ENCODE assay signal across 21 cellular contexts in genomic region chr10:128578766-128579165, GRCh38.
DNase-seq lines count a peak whose midpoint lies in the region; ATAC-seq, FAIRE-seq and TF ChIP-seq lines count a peak whose summit lies in the region.
"Had no signal": no experiment of that assay in that cellular context is flagged by ENCODE, and none has a peak within 500 bp of the region (broad histone marks: within the 10 kb centered on the region; RNA-seq: fewer than 3 reads in every experiment).

No MANE protein-coding gene starts in this region.

- H3K18ac ChIP-seq in trophoblast cell (ENCODE audit: low read length), result peak overlapping the region; percentile 81

- ATAC-seq in pancreas (no peak), GM19455 (IDR thresholded peaks at IDR 0.05; ENCODE audit: unreplicated experiment) (no peak), GM18909 (IDR thresholded peaks at IDR 0.05; ENCODE audit: poor library complexity, unreplicated experiment) (no peak)

- 89 to 95% methylated on average over 4 to 5 of the region's 5 CpGs for WGBS in endodermal cell (ENCODE audit: insufficient coverage in 1 of 2, insufficient read length in 1 of 2), 2 experiments
- no CpG with 5 or more reads among the region's 5 CpGs for WGBS in trophoblast cell (ENCODE audit: extremely low coverage, insufficient coverage, insufficient read length)
- WGBS in pancreas, 2 donors, result 84 to 96% methylated on average over 5 of the region's 5 CpGs

- H3K36me3 Mint-ChIP-seq in endodermal cell (ENCODE audit: low read depth), result no peaks in the 10 kb centered on the region
- no peaks in the 10 kb centered on the region for H3K36me3 Mint-ChIP-seq in mesothelial cell of epicardium
- H3K36me3 Mint-ChIP-seq: IgD-negative memory B cell had no signal

- H2BK12ac ChIP-seq in trophoblast cell (ENCODE audit: low read length), result peak overlapping the region; percentile 95

- peak overlapping the region; percentile 6 for H4K12ac ChIP-seq in trophoblast cell (ENCODE audit: low read depth, low read length)

- intact Hi-C loops in pancreas (cut with DNase I), result no loop called here

- no peaks in the 10 kb centered on the region for H3K27me3 ChIP-seq in HUES6 (ENCODE audit: control insufficient read depth, insufficient read depth, low read length)
- no peaks in the 10 kb centered on the region for H3K27me3 ChIP-seq in endodermal cell (ENCODE audit: control insufficient read depth, insufficient read depth, low read length, poor library complexity, severe bottlenecking)
- no peaks in the 10 kb centered on the region for H3K27me3 ChIP-seq in trophoblast cell (ENCODE audit: insufficient read depth, low read length)
- H3K27me3 ChIP-seq in pancreas, result peaks cover 0 to 3% (median 0%) of the 10 kb centered on the region in 4 donors

- H3K9me3 Mint-ChIP-seq in endodermal cell (no peaks in the 10 kb centered on the region), mesothelial cell of epicardium (no peaks in the 10 kb centered on the region)
- H3K9me3 Mint-ChIP-seq: CD4-positive, alpha-beta T cell had no signal

- H4K91ac ChIP-seq in trophoblast cell (ENCODE audit: low read depth, low read length), result peak overlapping the region; percentile 89

- H3K36me3 ChIP-seq in HUES6 (ENCODE audit: control insufficient read depth, insufficient read depth, low read length), result no peaks in the 10 kb centered on the region
- H3K36me3 ChIP-seq in endodermal cell (ENCODE audit: control insufficient read depth, insufficient read depth, low read length), result no peaks in the 10 kb centered on the region
- no peaks in the 10 kb centered on the region for H3K36me3 ChIP-seq in trophoblast cell (ENCODE audit: control insufficient read depth in 1 of 2, insufficient read depth in 2 of 2, low read length in 2 of 2)
- H3K36me3 ChIP-seq in pancreas, result no peaks in the 10 kb centered on the region
- H3K36me3 ChIP-seq: HAP-1 had no signal

- H3K27ac ChIP-seq in HUES6 (ENCODE audit: low read depth, low read length), result peak overlapping the region; percentile 43; the same call in 1 of the 2 replicates
- peak overlapping the region; percentile 2 for H3K27ac ChIP-seq in endodermal cell (ENCODE audit: low read depth, low read length)
- H3K27ac ChIP-seq in trophoblast cell (ENCODE audit: low read depth, low read length), result no peak overlapping the region
- H3K27ac ChIP-seq in pancreas, result no peak overlapping the region
- H3K27ac ChIP-seq: C4-2B, HL-60 had no signal

- H3K23ac ChIP-seq in trophoblast cell (ENCODE audit: low read length), result no peak overlapping the region

- H3K4ac ChIP-seq in trophoblast cell (ENCODE audit: low read depth, low read length), result peak overlapping the region; percentile 12

- H3K79me1 ChIP-seq in trophoblast cell (ENCODE audit: low read length), result peaks cover 37% of the 10 kb centered on the region

- peak overlapping the region; percentile 84 for H2BK120ac ChIP-seq in trophoblast cell (ENCODE audit: insufficient read depth, low read length, poor library complexity)

- no peak for TF ChIP-seq CTCF in endodermal cell (conservative IDR thresholded peaks at IDR 0.05)
- no peak for TF ChIP-seq CTCF in mesothelial cell of epicardium (IDR thresholded peaks at IDR 0.05; ENCODE audit: unreplicated experiment)
- TF ChIP-seq CTCF in pancreas (IDR thresholded peaks at IDR 0.05), result no peak

- no peak overlapping the region for H2AFZ ChIP-seq in trophoblast cell (ENCODE audit: insufficient read depth, low read length, poor library complexity)

- peak overlapping the region; percentile 80 for H4K8ac ChIP-seq in trophoblast cell (ENCODE audit: low read depth, low read length)

- H3K9ac ChIP-seq in HUES6 (ENCODE audit: low read length), result peak overlapping the region; percentile 41
- no peak overlapping the region for H3K9ac ChIP-seq in endodermal cell (ENCODE audit: extremely low read depth, low read length, poor library complexity, severe bottlenecking)
- H3K9ac ChIP-seq in trophoblast cell (ENCODE audit: low read length), result no peak overlapping the region

- H3K9me3 ChIP-seq in HUES6 (ENCODE audit: control insufficient read depth, insufficient read depth, low read depth, low read length) (no peaks in the 10 kb centered on the region), endodermal cell (ENCODE audit: control insufficient read depth, low read length) (no peaks in the 10 kb centered on the region), trophoblast cell (ENCODE audit: insufficient read depth, low read depth, low read length) (no peaks in the 10 kb centered on the region), pancreas (no peaks in the 10 kb centered on the region)
- H3K9me3 ChIP-seq: Caco-2, HAP-1 had no signal

- no peaks in the 10 kb centered on the region for H3K79me2 ChIP-seq in trophoblast cell (ENCODE audit: control insufficient read depth, insufficient read depth, low read length, poor library complexity)

- H3K14ac ChIP-seq in trophoblast cell (ENCODE audit: low read length), result peak overlapping the region; percentile 50

- FAIRE-seq in pancreas (lab: Jason Lieb, UNC), result no peak
- FAIRE-seq: A204.1, D721Med, G401.6, GM12891 had no signal

- H3K4me1 ChIP-seq in HUES6 (ENCODE audit: control insufficient read depth, insufficient read depth, low read length) (peaks cover 41% of the 10 kb centered on the region), endodermal cell (ENCODE audit: control insufficient read depth, insufficient read depth, low read length) (no peaks in the 10 kb centered on the region), trophoblast cell (ENCODE audit: control insufficient read depth in 1 of 2, insufficient read depth in 2 of 2, low read length in 2 of 2) (peaks cover 13 to 21% of the 10 kb centered on the region in 2 experiments), pancreas (no peaks in the 10 kb centered on the region)
- H3K4me1 ChIP-seq: Caco-2, HAP-1 had no signal

- H3K27ac Mint-ChIP-seq in endodermal cell (no peak overlapping the region), mesothelial cell of epicardium (peak overlapping the region; percentile 83)
- H3K27ac Mint-ChIP-seq: CD4-positive, alpha-beta T cell; IgD-negative memory B cell had no signal

- H3K4me3 Mint-ChIP-seq in endodermal cell, result no peak overlapping the region
- no peak overlapping the region for H3K4me3 Mint-ChIP-seq in mesothelial cell of epicardium
- H3K4me3 Mint-ChIP-seq: CD4-positive, alpha-beta T cell; IgD-negative memory B cell had no signal

- H3K4me1 Mint-ChIP-seq in endodermal cell (peaks cover 16% of the 10 kb centered on the region), mesothelial cell of epicardium (peaks cover 48% of the 10 kb centered on the region)
- H3K4me1 Mint-ChIP-seq: IgD-negative memory B cell had no signal

- no peak overlapping the region for H3K4me2 ChIP-seq in trophoblast cell (ENCODE audit: low read length)

- no peak for DNase-seq in endodermal cell
- DNase-seq in mesothelial cell of epicardium (ENCODE audit: low spot score in 2 of 2, unreplicated experiment in 2 of 2), result no peak
- DNase-seq in trophoblast cell, result no peak
- no peak for DNase-seq in pancreas
- DNase-seq in NCI-H446 (lab: John Stamatoyannopoulos, UW), result no peak
- DNase-seq: ACHN; Caco-2; CD4-positive, alpha-beta T cell; GOT3; KG1 had no signal

- H2AK5ac ChIP-seq in trophoblast cell (ENCODE audit: low read length), result peak overlapping the region; percentile 59

- H3K4me3 ChIP-seq in HUES6 (ENCODE audit: low read depth, low read length) (no peak overlapping the region), endodermal cell (ENCODE audit: low read length) (no peak overlapping the region), trophoblast cell (ENCODE audit: low read depth, low read length) (no peak overlapping the region), pancreas (no peak overlapping the region)
- H3K4me3 ChIP-seq: HAP-1 had no signal

- H3K27me3 Mint-ChIP-seq in endodermal cell (ENCODE audit: insufficient read depth) (no peaks in the 10 kb centered on the region), mesothelial cell of epicardium (ENCODE audit: low read depth) (peaks cover 87% of the 10 kb centered on the region)
- H3K27me3 Mint-ChIP-seq: CD4-positive, alpha-beta T cell; IgD-negative memory B cell had no signal

- H2BK5ac ChIP-seq in trophoblast cell (ENCODE audit: low read depth, low read length, poor library complexity), result peak overlapping the region; percentile 77

Comparison
In these comparisons a context has a peak if more than half of its experiments do, and no peak if none do; other contexts are left out.
1. H3K27ac ChIP-seq: peak in HUES6 (single experiment) and endodermal cell (single experiment); none in trophoblast cell (single experiment) and pancreas (0 of 4).